ENCODE assay signal across 18 cellular contexts in genomic region chr10:7913122-7913872, GRCh38.
DNase-seq lines count a peak whose midpoint lies in the region; ATAC-seq, FAIRE-seq and TF ChIP-seq lines count a peak whose summit lies in the region.
"Had no signal": no experiment of that assay in that cellular context is flagged by ENCODE, and none has a peak within 500 bp of the region (broad histone marks: within the 10 kb centered on the region; RNA-seq: fewer than 3 reads in every experiment).

No MANE protein-coding gene starts in this region.

- TF ChIP-seq CTCF in fibroblast of pulmonary artery (IDR thresholded peaks at IDR 0.05; ENCODE audit: low read length, missing control alignments), result no peak
- TF ChIP-seq CTCF in esophagus squamous epithelium (IDR thresholded peaks at IDR 0.05), result no peak
- no peak for TF ChIP-seq CTCF in pancreas (IDR thresholded peaks at IDR 0.05)

- intact Hi-C loops in esophagus squamous epithelium (cut with DNase I), result no loop called here
- intact Hi-C loops in pancreas (cut with DNase I), result no loop called here

- H3K36me3 Mint-ChIP-seq in T-helper 1 cell treated with Interleukin-12 subunit alpha and Interleukin-12 subunit beta and Interleukin-4 antibody, amounts not matched to agents 30 μg/mL and 1 μg/mL, for 36 hours (ENCODE audit: low read depth), result no peaks in the 10 kb centered on the region

- H3K4me3 ChIP-seq in fibroblast of pulmonary artery (replicated peaks; ENCODE audit: low read depth, low read length), result no peak overlapping the region
- H3K4me3 ChIP-seq in esophagus squamous epithelium, result no peak overlapping the region
- H3K4me3 ChIP-seq in pancreas, result no peak overlapping the region
- H3K4me3 ChIP-seq: K562, PC-9, SJCRH30 had no signal

- peak overlapping the region; percentile 12 for H3K27ac Mint-ChIP-seq in T-helper 1 cell treated with Interleukin-12 subunit alpha and Interleukin-12 subunit beta and Interleukin-4 antibody, amounts not matched to agents 30 μg/mL and 1 μg/mL, for 36 hours
- H3K27ac Mint-ChIP-seq: CD4-positive, alpha-beta memory T cell had no signal

- no peaks in the 10 kb centered on the region for H3K27me3 ChIP-seq in esophagus squamous epithelium
- no peaks in the 10 kb centered on the region for H3K27me3 ChIP-seq in pancreas
- H3K27me3 ChIP-seq: SJCRH30 had no signal

- DNase-seq in T-helper 1 cell (no peak), astrocyte of the hippocampus (ENCODE audit: low read depth, low spot score) (peak; percentile 8), fibroblast of pulmonary artery (ENCODE audit: low read depth) (peak; percentile 4), pons (ENCODE audit: low spot score) (peak; percentile 17), esophagus squamous epithelium (lab: John Stamatoyannopoulos, UW) (no peak), pancreas (no peak)
- DNase-seq in stimulated activated CD4-positive, alpha-beta T cell treated with anti-CD3 and anti-CD28 coated beads, Interleukin-4, amount 100 ng/mL, for 24 hours, result no peak
- DNase-seq: CD4-positive, alpha-beta memory T cell; NCI-H1105 treated with DMSO at 0.1 percent for 48 hours; NCI-H1694; NCI-H510A treated with DMSO at 0.1 percent for 48 hours; NCI-H82; PC-9; SJCRH30 had no signal

- H3K27ac ChIP-seq in esophagus squamous epithelium (no peak overlapping the region), pancreas (no peak overlapping the region)
- H3K27ac ChIP-seq: PC-9, RWPE1, SJCRH30 had no signal

- H3K4me3 Mint-ChIP-seq in T-helper 1 cell treated with Interleukin-12 subunit alpha and Interleukin-12 subunit beta and Interleukin-4 antibody, amounts not matched to agents 30 μg/mL and 1 μg/mL, for 36 hours, result no peak overlapping the region
- H3K4me3 Mint-ChIP-seq: CD4-positive, alpha-beta memory T cell had no signal

- no peaks in the 10 kb centered on the region for H3K9me3 ChIP-seq in esophagus squamous epithelium
- no peaks in the 10 kb centered on the region for H3K9me3 ChIP-seq in pancreas
- H3K9me3 ChIP-seq: SJCRH30 had no signal

- no peaks in the 10 kb centered on the region for H3K27me3 Mint-ChIP-seq in T-helper 1 cell treated with Interleukin-12 subunit alpha and Interleukin-12 subunit beta and Interleukin-4 antibody, amounts not matched to agents 30 μg/mL and 1 μg/mL, for 36 hours (ENCODE audit: low read depth)
- H3K27me3 Mint-ChIP-seq: CD4-positive, alpha-beta memory T cell had no signal

- no peak for FAIRE-seq in pancreas (lab: Jason Lieb, UNC)
- FAIRE-seq: A204.1, K562 had no signal

- H3K36me3 ChIP-seq in esophagus squamous epithelium, result no peaks in the 10 kb centered on the region
- H3K36me3 ChIP-seq in pancreas, result no peaks in the 10 kb centered on the region
- H3K36me3 ChIP-seq: SJCRH30 had no signal

- H3K9me3 Mint-ChIP-seq in T-helper 1 cell treated with Interleukin-12 subunit alpha and Interleukin-12 subunit beta and Interleukin-4 antibody, amounts not matched to agents 30 μg/mL and 1 μg/mL, for 36 hours, result no peaks in the 10 kb centered on the region
- H3K9me3 Mint-ChIP-seq: CD4-positive, alpha-beta memory T cell had no signal

- WGBS in esophagus squamous epithelium, 2 donors, result 62 to 68% methylated on average over 3 of the region's 3 CpGs
- WGBS in pancreas, 2 donors, result 89 to 90% methylated on average over 3 of the region's 3 CpGs

- TF ChIP-seq POLR2A in esophagus squamous epithelium (IDR thresholded peaks at IDR 0.05), result no peak

- ATAC-seq in pancreas, result no peak
- ATAC-seq: K562 had no signal

- H3K4me1 ChIP-seq in esophagus squamous epithelium (peaks cover 0 to 28% (median 8%) of the 10 kb centered on the region in 3 donors), pancreas (peaks cover 6 to 12% (median 9%) of the 10 kb centered on the region in 3 donors)
- H3K4me1 ChIP-seq: SJCRH30 had no signal

- H3K4me1 Mint-ChIP-seq in T-helper 1 cell treated with Interleukin-12 subunit alpha and Interleukin-12 subunit beta and Interleukin-4 antibody, amounts not matched to agents 30 μg/mL and 1 μg/mL, for 36 hours (ENCODE audit: low read depth), result peaks cover 2% of the 10 kb centered on the region

Comparison
In these comparisons a context has a peak if more than half of its experiments do, and no peak if none do; other contexts are left out.
1. DNase-seq: peak in astrocyte of the hippocampus (single experiment), fibroblast of pulmonary artery (single experiment) and pons (single experiment); none in T-helper 1 cell (0 of 5), esophagus squamous epithelium (single experiment), pancreas (0 of 6) and stimulated activated CD4-positive, alpha-beta T cell treated with anti-CD3 and anti-CD28 coated beads, Interleukin-4, amount 100 ng/mL, for 24 hours (single experiment).